In the genomic region with DNA sequence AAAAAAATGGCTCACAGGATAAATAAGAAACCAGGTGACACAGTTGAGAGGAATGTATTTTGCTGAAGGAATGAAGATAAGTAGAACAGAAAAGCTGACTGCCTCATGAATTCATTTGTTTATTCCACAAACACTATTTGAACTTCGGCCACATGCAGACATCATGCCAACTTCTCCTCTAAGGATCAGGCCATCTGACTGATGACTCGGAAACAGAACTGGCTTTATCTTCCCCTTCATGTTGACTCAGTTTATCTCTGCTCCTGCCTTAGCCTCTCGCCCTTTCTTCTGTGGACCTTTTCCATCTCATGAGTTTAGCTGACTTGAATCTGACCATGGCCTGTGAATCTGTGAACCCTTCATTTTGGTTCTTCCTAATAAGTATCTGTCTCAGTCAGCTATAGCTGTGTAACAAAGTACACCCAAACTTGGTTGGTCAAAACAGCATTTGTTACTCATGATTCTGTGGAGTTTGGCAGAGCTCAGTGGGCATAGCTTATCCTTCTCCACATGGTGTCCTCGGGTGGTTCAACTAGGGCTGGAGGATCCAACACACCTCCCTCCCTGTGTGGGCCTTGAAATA, we compare ENCODE assay signal across 1 cellular context.
TF ChIP-seq lines count a peak whose summit lies in the region.

No MANE protein-coding gene starts in this region.

TF ChIP-seq in HepG2, 621 proteins besides CTCF, POLR2A, EP300 and RAD21 (continued from another document and continues in another):
- TF ChIP-seq ZNF34 (CRISPR knock-in tag; IDR thresholded peaks at IDR 0.05; ENCODE audit: borderline replicate concordance), result no peak
- TF ChIP-seq NAIF1 (CRISPR knock-in tag; IDR thresholded peaks at IDR 0.05; ENCODE audit: borderline replicate concordance), result no peak
- TF ChIP-seq ZFX (CRISPR knock-in tag; IDR thresholded peaks at IDR 0.05; ENCODE audit: low read depth), result no peak
- TF ChIP-seq BCL3 (CRISPR knock-in tag; IDR thresholded peaks at IDR 0.05), result peak; percentile 52; the same call in 1 of the 2 replicates
- no peak for TF ChIP-seq ZSCAN9 (CRISPR knock-in tag; IDR thresholded peaks at IDR 0.05; ENCODE audit: borderline replicate concordance)
- TF ChIP-seq ZNF850 (CRISPR knock-in tag; conservative IDR thresholded peaks at IDR 0.05), result no peak
- no peak for TF ChIP-seq CENPX (CRISPR knock-in tag; IDR thresholded peaks at IDR 0.05)
- TF ChIP-seq SP1 (IDR thresholded peaks at IDR 0.05), result no peak
- no peak for TF ChIP-seq SP1 (CRISPR knock-in tag; IDR thresholded peaks at IDR 0.05)
- TF ChIP-seq SOX13 (IDR thresholded peaks at IDR 0.05), result no peak
- TF ChIP-seq SOX13 (CRISPR knock-in tag; conservative IDR thresholded peaks at IDR 0.05 in 1 of 2, IDR thresholded peaks at IDR 0.05 in 1 of 2), result peak in 1 of 2 experiments; percentile 60; a peak in 2 of 4 replicates
- TF ChIP-seq TOPORS (CRISPR knock-in tag; IDR thresholded peaks at IDR 0.05), result no peak
- TF ChIP-seq, protein P1, sequence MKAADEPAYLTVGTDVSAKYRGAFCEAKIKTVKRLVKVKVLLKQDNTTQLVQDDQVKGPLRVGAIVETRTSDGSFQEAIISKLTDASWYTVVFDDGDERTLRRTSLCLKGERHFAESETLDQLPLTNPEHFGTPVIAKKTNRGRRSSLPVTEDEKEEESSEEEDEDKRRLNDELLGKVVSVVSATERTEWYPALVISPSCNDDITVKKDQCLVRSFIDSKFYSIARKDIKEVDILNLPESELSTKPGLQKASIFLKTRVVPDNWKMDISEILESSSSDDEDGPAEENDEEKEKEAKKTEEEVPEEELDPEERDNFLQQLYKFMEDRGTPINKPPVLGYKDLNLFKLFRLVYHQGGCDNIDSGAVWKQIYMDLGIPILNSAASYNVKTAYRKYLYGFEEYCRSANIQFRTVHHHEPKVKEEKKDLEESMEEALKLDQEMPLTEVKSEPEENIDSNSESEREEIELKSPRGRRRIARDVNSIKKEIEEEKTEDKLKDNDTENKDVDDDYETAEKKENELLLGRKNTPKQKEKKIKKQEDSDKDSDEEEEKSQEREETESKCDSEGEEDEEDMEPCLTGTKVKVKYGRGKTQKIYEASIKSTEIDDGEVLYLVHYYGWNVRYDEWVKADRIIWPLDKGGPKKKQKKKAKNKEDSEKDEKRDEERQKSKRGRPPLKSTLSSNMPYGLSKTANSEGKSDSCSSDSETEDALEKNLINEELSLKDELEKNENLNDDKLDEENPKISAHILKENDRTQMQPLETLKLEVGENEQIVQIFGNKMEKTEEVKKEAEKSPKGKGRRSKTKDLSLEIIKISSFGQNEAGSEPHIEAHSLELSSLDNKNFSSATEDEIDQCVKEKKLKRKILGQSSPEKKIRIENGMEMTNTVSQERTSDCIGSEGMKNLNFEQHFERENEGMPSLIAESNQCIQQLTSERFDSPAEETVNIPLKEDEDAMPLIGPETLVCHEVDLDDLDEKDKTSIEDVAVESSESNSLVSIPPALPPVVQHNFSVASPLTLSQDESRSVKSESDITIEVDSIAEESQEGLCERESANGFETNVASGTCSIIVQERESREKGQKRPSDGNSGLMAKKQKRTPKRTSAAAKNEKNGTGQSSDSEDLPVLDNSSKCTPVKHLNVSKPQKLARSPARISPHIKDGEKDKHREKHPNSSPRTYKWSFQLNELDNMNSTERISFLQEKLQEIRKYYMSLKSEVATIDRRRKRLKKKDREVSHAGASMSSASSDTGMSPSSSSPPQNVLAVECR (CRISPR knock-in tag; IDR thresholded peaks at IDR 0.05; ENCODE audit: borderline replicate concordance), result 0 out of 2 replicates have a peak, but pooled peaks have one; percentile 37
- TF ChIP-seq SP2 (CRISPR knock-in tag; IDR thresholded peaks at IDR 0.05), result no peak
- TF ChIP-seq CBX5 (CRISPR knock-in tag; IDR thresholded peaks at IDR 0.05; ENCODE audit: borderline replicate concordance), result peak; percentile 40; the same call in 1 of the 2 replicates
- TF ChIP-seq, protein P2, sequence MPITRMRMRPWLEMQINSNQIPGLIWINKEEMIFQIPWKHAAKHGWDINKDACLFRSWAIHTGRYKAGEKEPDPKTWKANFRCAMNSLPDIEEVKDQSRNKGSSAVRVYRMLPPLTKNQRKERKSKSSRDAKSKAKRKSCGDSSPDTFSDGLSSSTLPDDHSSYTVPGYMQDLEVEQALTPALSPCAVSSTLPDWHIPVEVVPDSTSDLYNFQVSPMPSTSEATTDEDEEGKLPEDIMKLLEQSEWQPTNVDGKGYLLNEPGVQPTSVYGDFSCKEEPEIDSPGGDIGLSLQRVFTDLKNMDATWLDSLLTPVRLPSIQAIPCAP (CRISPR knock-in tag; IDR thresholded peaks at IDR 0.05; ENCODE audit: low read depth), result no peak
- no peak for TF ChIP-seq KLF13 (CRISPR knock-in tag; IDR thresholded peaks at IDR 0.05)
- no peak for TF ChIP-seq ZNF775 (CRISPR knock-in tag; IDR thresholded peaks at IDR 0.05; ENCODE audit: borderline replicate concordance)
- no peak for TF ChIP-seq ZMYM4 (CRISPR knock-in tag; IDR thresholded peaks at IDR 0.05)
- no peak for TF ChIP-seq ZNF263 (CRISPR knock-in tag; IDR thresholded peaks at IDR 0.05)
- TF ChIP-seq SIN3A (IDR thresholded peaks at IDR 0.05; ENCODE audit: borderline replicate concordance, low read depth, low read length), result no peak
- TF ChIP-seq PPARG (CRISPR knock-in tag; conservative IDR thresholded peaks at IDR 0.05), result no peak; the same call in 1 of the 2 replicates
- no peak for TF ChIP-seq ZBTB39 (CRISPR knock-in tag; IDR thresholded peaks at IDR 0.05)
- TF ChIP-seq PRPF4 (IDR thresholded peaks at IDR 0.05; ENCODE audit: low read depth, low read length, poor library complexity, severe bottlenecking), result no peak
- no peak for TF ChIP-seq RARG (CRISPR knock-in tag; IDR thresholded peaks at IDR 0.05; ENCODE audit: low read depth)
- TF ChIP-seq, protein P3, sequence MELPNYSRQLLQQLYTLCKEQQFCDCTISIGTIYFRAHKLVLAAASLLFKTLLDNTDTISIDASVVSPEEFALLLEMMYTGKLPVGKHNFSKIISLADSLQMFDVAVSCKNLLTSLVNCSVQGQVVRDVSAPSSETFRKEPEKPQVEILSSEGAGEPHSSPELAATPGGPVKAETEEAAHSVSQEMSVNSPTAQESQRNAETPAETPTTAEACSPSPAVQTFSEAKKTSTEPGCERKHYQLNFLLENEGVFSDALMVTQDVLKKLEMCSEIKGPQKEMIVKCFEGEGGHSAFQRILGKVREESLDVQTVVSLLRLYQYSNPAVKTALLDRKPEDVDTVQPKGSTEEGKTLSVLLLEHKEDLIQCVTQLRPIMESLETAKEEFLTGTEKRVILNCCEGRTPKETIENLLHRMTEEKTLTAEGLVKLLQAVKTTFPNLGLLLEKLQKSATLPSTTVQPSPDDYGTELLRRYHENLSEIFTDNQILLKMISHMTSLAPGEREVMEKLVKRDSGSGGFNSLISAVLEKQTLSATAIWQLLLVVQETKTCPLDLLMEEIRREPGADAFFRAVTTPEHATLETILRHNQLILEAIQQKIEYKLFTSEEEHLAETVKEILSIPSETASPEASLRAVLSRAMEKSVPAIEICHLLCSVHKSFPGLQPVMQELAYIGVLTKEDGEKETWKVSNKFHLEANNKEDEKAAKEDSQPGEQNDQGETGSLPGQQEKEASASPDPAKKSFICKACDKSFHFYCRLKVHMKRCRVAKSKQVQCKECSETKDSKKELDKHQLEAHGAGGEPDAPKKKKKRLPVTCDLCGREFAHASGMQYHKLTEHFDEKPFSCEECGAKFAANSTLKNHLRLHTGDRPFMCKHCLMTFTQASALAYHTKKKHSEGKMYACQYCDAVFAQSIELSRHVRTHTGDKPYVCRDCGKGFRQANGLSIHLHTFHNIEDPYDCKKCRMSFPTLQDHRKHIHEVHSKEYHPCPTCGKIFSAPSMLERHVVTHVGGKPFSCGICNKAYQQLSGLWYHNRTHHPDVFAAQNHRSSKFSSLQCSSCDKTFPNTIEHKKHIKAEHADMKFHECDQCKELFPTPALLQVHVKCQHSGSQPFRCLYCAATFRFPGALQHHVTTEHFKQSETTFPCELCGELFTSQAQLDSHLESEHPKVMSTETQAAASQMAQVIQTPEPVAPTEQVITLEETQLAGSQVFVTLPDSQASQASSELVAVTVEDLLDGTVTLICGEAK (IDR thresholded peaks at IDR 0.05), result no peak
- TF ChIP-seq, protein P3 (CRISPR knock-in tag; IDR thresholded peaks at IDR 0.05), result no peak
- TF ChIP-seq KLF16 (CRISPR knock-in tag; IDR thresholded peaks at IDR 0.05), result no peak; a peak in 1 of 4 replicates
- no peak for TF ChIP-seq HES4 (CRISPR knock-in tag; IDR thresholded peaks at IDR 0.05; ENCODE audit: borderline replicate concordance)
- TF ChIP-seq IRF2 (CRISPR knock-in tag; IDR thresholded peaks at IDR 0.05), result 0 out of 2 replicates have a peak, but pooled peaks have one; percentile 15
- no peak for TF ChIP-seq MYC (CRISPR knock-in tag; IDR thresholded peaks at IDR 0.05; ENCODE audit: borderline replicate concordance)
- TF ChIP-seq ZNF580 (CRISPR knock-in tag; IDR thresholded peaks at IDR 0.05; ENCODE audit: borderline replicate concordance, low read depth), result no peak
- no peak for TF ChIP-seq ARNT2 (CRISPR knock-in tag; IDR thresholded peaks at IDR 0.05; ENCODE audit: low read depth)
- no peak for TF ChIP-seq SP5 (CRISPR knock-in tag; IDR thresholded peaks at IDR 0.05; ENCODE audit: borderline replicate concordance, low read depth)
